Comparison of ENCODE assay signal across 12 cellular contexts in genomic region chr1:32801096-32801713, GRCh38. TPM values are rescaled to one million over a fixed set of nuclear protein-coding genes. Genes with fewer than 3 reads are reported as not detected.
DNase-seq lines count a peak whose midpoint lies in the region; ATAC-seq, FAIRE-seq and TF ChIP-seq lines count a peak whose summit lies in the region.
"Had no signal": no experiment of that assay in that cellular context is flagged by ENCODE, and none has a peak within 500 bp of the region (broad histone marks: within the 10 kb centered on the region; RNA-seq: fewer than 3 reads in every experiment).

No MANE protein-coding gene starts in this region.

- H3K36me3 Mint-ChIP-seq in activated naive CD8-positive, alpha-beta T cell treated with anti-CD3 and anti-CD28 coated beads, Interleukin-2, amount 50 U/mL, for 24 hours (ENCODE audit: low read depth), result peaks cover 65% of the 10 kb centered on the region
- H3K36me3 Mint-ChIP-seq in natural killer cell, result no peaks in the 10 kb centered on the region

- no peak for TF ChIP-seq POLR2A in H54 (IDR thresholded peaks at IDR 0.05; ENCODE audit: low read depth, low read length)

- no peaks in the 10 kb centered on the region for H3K9me3 Mint-ChIP-seq in activated naive CD8-positive, alpha-beta T cell treated with anti-CD3 and anti-CD28 coated beads, Interleukin-2, amount 50 U/mL, for 24 hours
- H3K9me3 Mint-ChIP-seq in natural killer cell, result peaks cover 0 to 2% of the 10 kb centered on the region in 2 donors

- peak; percentile 84 for FAIRE-seq in H54 (lab: Jason Lieb, UNC)
- FAIRE-seq: HepG2 had no signal

- ATAC-seq in activated naive CD8-positive, alpha-beta T cell treated with anti-CD3 and anti-CD28 coated beads, Interleukin-2, amount 50 U/mL, for 24 hours, result peak; percentile 70
- peak; percentile 44 to 64 (median 62) for ATAC-seq in natural killer cell
- ATAC-seq in HG03520 (IDR thresholded peaks at IDR 0.05; ENCODE audit: unreplicated experiment), result no peak
- ATAC-seq: HepG2, left lung had no signal

- no peaks in the 10 kb centered on the region for H3K27me3 Mint-ChIP-seq in activated naive CD8-positive, alpha-beta T cell treated with anti-CD3 and anti-CD28 coated beads, Interleukin-2, amount 50 U/mL, for 24 hours
- no peaks in the 10 kb centered on the region for H3K27me3 Mint-ChIP-seq in natural killer cell (ENCODE audit: low read depth in 2 of 2)

- TF ChIP-seq CTCF in natural killer cell (IDR thresholded peaks at IDR 0.05), result no peak
- no peak for TF ChIP-seq CTCF in dorsolateral prefrontal cortex (IDR thresholded peaks at IDR 0.05 in 54 of 56, conservative IDR thresholded peaks at IDR 0.05 in 2 of 56; ENCODE audit: low read depth in 1 of 56, partially characterized antibody in 56 of 56)
- TF ChIP-seq CTCF in RWPE1 (conservative IDR thresholded peaks at IDR 0.05; ENCODE audit: low read depth), result no peak

- CTCF ChIA-PET in RWPE1 (lab: Yijun Ruan, JAX), result no interaction called here

- H3K27ac Mint-ChIP-seq in activated naive CD8-positive, alpha-beta T cell treated with anti-CD3 and anti-CD28 coated beads, Interleukin-2, amount 50 U/mL, for 24 hours, result peak overlapping the region; percentile 94
- H3K27ac Mint-ChIP-seq in natural killer cell, result peak overlapping the region; percentile 90 to 93

- POLR2A ChIA-PET in RWPE1 (lab: Yijun Ruan, JAX; ENCODE audit: low non-redundant PET), result no interaction called here

- H3K4me3 ChIP-seq in dorsolateral prefrontal cortex, result no peak overlapping the region
- H3K4me3 ChIP-seq: left lung had no signal

- intact Hi-C loops in natural killer cell (cut with micrococcal nuclease), result no loop called here
- intact Hi-C loops in dorsolateral prefrontal cortex (cut with DNase I), result no loop called here

- H3K27ac ChIP-seq in dorsolateral prefrontal cortex, result no peak overlapping the region
- H3K27ac ChIP-seq in RWPE1, result no peak overlapping the region
- H3K27ac ChIP-seq: left lung had no signal

- H3K4me3 Mint-ChIP-seq in activated naive CD8-positive, alpha-beta T cell treated with anti-CD3 and anti-CD28 coated beads, Interleukin-2, amount 50 U/mL, for 24 hours, result peak overlapping the region; percentile 24
- H3K4me3 Mint-ChIP-seq in natural killer cell, result peak overlapping the region; percentile 70

- no peaks in the 10 kb centered on the region for H3K27me3 ChIP-seq in dorsolateral prefrontal cortex
- H3K27me3 ChIP-seq: left lung had no signal

- DNase-seq in H54 (ENCODE audit: insufficient read length, low spot score) (peak; percentile 34), T-helper 22 cell (ENCODE audit: low read depth) (peak; percentile 14), natural killer cell (no peak), dorsolateral prefrontal cortex (no peak), LoVo (ENCODE audit: low spot score) (no peak), RWPE1 (ENCODE audit: low spot score) (no peak)
- DNase-seq in activated naive CD8-positive, alpha-beta T cell treated with anti-CD3 and anti-CD28 coated beads, Interleukin-2, amount 50 U/mL, for 24 hours, result no peak
- DNase-seq: GF-D8, left lung, NCI-H2107 had no signal

- H3K4me1 Mint-ChIP-seq in activated naive CD8-positive, alpha-beta T cell treated with anti-CD3 and anti-CD28 coated beads, Interleukin-2, amount 50 U/mL, for 24 hours, result peaks cover 62% of the 10 kb centered on the region
- peaks cover 46 to 48% of the 10 kb centered on the region in 2 donors for H3K4me1 Mint-ChIP-seq in natural killer cell

RNA-seq across cellular contexts. Expression of gene YARS1, which starts 16.0 kb away (rescaled TPM):
- total RNA-seq in natural killer cell (100 to 1,000 TPM; 163 to 223 (median 197) TPM), dorsolateral prefrontal cortex (100 to 1,000 TPM in 107 of 120 experiments, 10 to 100 TPM in 13; 66.2 to 170 (median 126) TPM)

RNA-seq across cellular contexts. Expression of gene S100PBP, which starts 16.2 kb away (rescaled TPM):
- total RNA-seq in natural killer cell (100 to 1,000 TPM in 1 of 3 donors, 10 to 100 TPM in 2; 84.5 to 114 (median 85.5) TPM), dorsolateral prefrontal cortex (10 to 100 TPM; 26.9 to 75.5 (median 43.2) TPM)

Comparison
In these comparisons a context has a peak if more than half of its experiments do, and no peak if none do; other contexts are left out.
1. DNase-seq: peak in H54 (single experiment) and T-helper 22 cell (single experiment); none in activated naive CD8-positive, alpha-beta T cell treated with anti-CD3 and anti-CD28 coated beads, Interleukin-2, amount 50 U/mL, for 24 hours (single experiment), natural killer cell (single experiment), dorsolateral prefrontal cortex (0 of 10), LoVo (single experiment) and RWPE1 (single experiment).